ENCODE assay signal across 8 cellular contexts in the genomic region with DNA sequence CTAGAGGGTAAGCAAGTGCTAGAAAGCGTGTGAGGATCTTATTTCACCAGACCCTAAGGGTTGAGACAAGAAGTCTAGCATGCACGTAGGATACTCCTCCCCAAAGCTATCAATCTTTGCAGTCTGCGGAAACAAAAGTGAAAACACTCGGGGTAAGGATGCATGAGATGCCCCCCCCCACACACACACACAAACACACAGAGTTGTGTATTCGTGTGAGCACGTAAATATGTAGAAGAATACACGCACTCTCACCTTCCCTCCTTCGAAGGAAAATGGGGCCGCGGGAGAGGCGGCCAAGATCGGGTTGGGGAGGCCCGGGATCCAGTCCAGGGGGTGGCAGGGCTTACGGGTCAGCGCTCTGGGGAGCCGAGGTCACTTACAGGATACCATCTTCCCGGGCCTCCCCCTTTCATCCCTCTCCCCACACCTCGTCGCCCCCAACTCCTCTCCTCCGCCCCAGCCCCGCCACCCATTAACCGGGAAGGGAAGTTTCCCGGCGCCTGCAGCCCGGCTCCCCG. TPM values are rescaled to one million over a fixed set of nuclear protein-coding genes. Genes with fewer than 3 reads are reported as not detected.
DNase-seq lines count a peak whose midpoint lies in the region; ATAC-seq and TF ChIP-seq lines count a peak whose summit lies in the region.

No MANE protein-coding gene starts in this region.

- H3K9me3 Mint-ChIP-seq in CD8-positive, alpha-beta T cell, result no peaks in the 10 kb centered on the region
- H3K9me3 Mint-ChIP-seq in T-helper 2 cell treated with Interferon-gamma antibody and Interleukin-4, amounts not matched to agents 5 μg/mL and 100 μg/mL, for 36 hours, result peaks cover 6% of the 10 kb centered on the region

- H3K27me3 Mint-ChIP-seq in CD8-positive, alpha-beta T cell (ENCODE audit: low read depth), result no peaks in the 10 kb centered on the region
- no peaks in the 10 kb centered on the region for H3K27me3 Mint-ChIP-seq in T-helper 2 cell treated with Interferon-gamma antibody and Interleukin-4, amounts not matched to agents 5 μg/mL and 100 μg/mL, for 36 hours (ENCODE audit: low read depth)

- no peaks in the 10 kb centered on the region for H3K27me3 ChIP-seq in CD8-positive, alpha-beta T cell (ENCODE audit: insufficient read depth, low read length)
- H3K27me3 ChIP-seq in muscle layer of colon (ENCODE audit: control insufficient read depth in 1 of 2, insufficient read depth in 2 of 2, low read length in 2 of 2), result no peaks in the 10 kb centered on the region

- intact Hi-C loops in CD8-positive, alpha-beta T cell (cut with DNase I, micrococcal nuclease), result loop anchor here (1.0 to 5.0 kb wide), 5 partner anchors 37 to 247 kb away; partner anchors contain the start of genes CCNY (in 2 of the 2) and CREM (in 2 of the 2)

- peak overlapping the region; percentile 29 for H3K9ac ChIP-seq in muscle layer of colon (ENCODE audit: low read length)

- no peaks in the 10 kb centered on the region for H3K36me3 ChIP-seq in CD8-positive, alpha-beta T cell (ENCODE audit: insufficient read depth, low read length)
- H3K36me3 ChIP-seq in muscle layer of colon (ENCODE audit: insufficient read depth, low read length), result no peaks in the 10 kb centered on the region

- POLR2A ChIA-PET in CD8-positive, alpha-beta T cell (lab: Charles Lee), result interaction anchor here (0.8 to 3.4 kb wide), 7 partner anchors 9 to 194 kb away, joined by 3 to 30 read pairs (median 3); partner anchors contain the start of gene CREM

- peak overlapping the region; percentile 94 for H3K27ac ChIP-seq in CD8-positive, alpha-beta T cell (ENCODE audit: low read depth, low read length)
- peak overlapping the region; percentile 74 for H3K27ac ChIP-seq in muscle layer of colon (ENCODE audit: low read depth, low read length)

- H3K4me1 Mint-ChIP-seq in CD8-positive, alpha-beta T cell (ENCODE audit: low read depth), result peaks cover 50% of the 10 kb centered on the region
- peaks cover 34% of the 10 kb centered on the region for H3K4me1 Mint-ChIP-seq in T-helper 2 cell treated with Interferon-gamma antibody and Interleukin-4, amounts not matched to agents 5 μg/mL and 100 μg/mL, for 36 hours (ENCODE audit: low read depth)

- TF ChIP-seq CTCF in CD8-positive, alpha-beta T cell (IDR thresholded peaks at IDR 0.05), result no peak
- no peak for TF ChIP-seq CTCF in epithelial cell of esophagus (IDR thresholded peaks at IDR 0.05; ENCODE audit: insufficient read depth, low read depth, low read length, missing control alignments)

- H3K36me3 Mint-ChIP-seq in CD8-positive, alpha-beta T cell, result peaks cover 20% of the 10 kb centered on the region
- peaks cover 9% of the 10 kb centered on the region for H3K36me3 Mint-ChIP-seq in T-helper 2 cell treated with Interferon-gamma antibody and Interleukin-4, amounts not matched to agents 5 μg/mL and 100 μg/mL, for 36 hours (ENCODE audit: low read depth)

- H3K4me3 Mint-ChIP-seq in CD8-positive, alpha-beta T cell, result peak overlapping the region; percentile 97
- peak overlapping the region; percentile 97 for H3K4me3 Mint-ChIP-seq in T-helper 2 cell treated with Interferon-gamma antibody and Interleukin-4, amounts not matched to agents 5 μg/mL and 100 μg/mL, for 36 hours

- peak in 2 of 7 experiments; percentile 0 to 29 for DNase-seq in CD8-positive, alpha-beta T cell
- no peak for DNase-seq in T-helper 2 cell treated with Interferon-gamma antibody and Interleukin-4, amounts not matched to agents 5 μg/mL and 100 μg/mL, for 36 hours (ENCODE audit: low spot score)
- peak; percentile 5 for DNase-seq in epithelial cell of esophagus (ENCODE audit: low read depth)
- DNase-seq in A172 (ENCODE audit: low spot score), result no peak

- ATAC-seq in CD8-positive, alpha-beta T cell, result peak; percentile 33
- ATAC-seq in GM19035 (IDR thresholded peaks at IDR 0.05; ENCODE audit: unreplicated experiment), result peak; percentile 26
- ATAC-seq in HG03135 (IDR thresholded peaks at IDR 0.05; ENCODE audit: unreplicated experiment), result peak; percentile 37
- ATAC-seq in HG02763 (IDR thresholded peaks at IDR 0.05; ENCODE audit: unreplicated experiment), result no peak

- H3K4me3 ChIP-seq in CD8-positive, alpha-beta T cell (ENCODE audit: low read depth, low read length), result peak overlapping the region; percentile 86
- H3K4me3 ChIP-seq in epithelial cell of esophagus (ENCODE audit: low read length) (peak overlapping the region; percentile 83), muscle layer of colon (ENCODE audit: low read depth in 1 of 2, low read length in 2 of 2) (peak overlapping the region; percentile 61 to 82)

- H3K4me1 ChIP-seq in CD8-positive, alpha-beta T cell (ENCODE audit: insufficient read depth, low read length), result peaks cover 38% of the 10 kb centered on the region
- peaks cover 20% of the 10 kb centered on the region for H3K4me1 ChIP-seq in muscle layer of colon (ENCODE audit: insufficient read depth, low read length)

- CTCF ChIA-PET in CD8-positive, alpha-beta T cell (lab: Charles Lee), result interaction anchor here (1.2 kb wide), 1 partner anchor 150 kb away, joined by 3 read pairs; no protein-coding TSS in a partner anchor

- H3K9me3 ChIP-seq in CD8-positive, alpha-beta T cell (ENCODE audit: low read length), result no peaks in the 10 kb centered on the region
- H3K9me3 ChIP-seq in muscle layer of colon (ENCODE audit: low read length), result no peaks in the 10 kb centered on the region

- peak overlapping the region; percentile 94 for H3K27ac Mint-ChIP-seq in CD8-positive, alpha-beta T cell
- peak overlapping the region; percentile 95 for H3K27ac Mint-ChIP-seq in T-helper 2 cell treated with Interferon-gamma antibody and Interleukin-4, amounts not matched to agents 5 μg/mL and 100 μg/mL, for 36 hours

RNA-seq across cellular contexts. Expression of gene CUL2, which starts 0.4 kb away (rescaled TPM):
- 10 to 100 TPM; 43.8 to 47.1 TPM for total RNA-seq in CD8-positive, alpha-beta T cell
- 38.9 and 42.7 TPM in 2 replicates for total RNA-seq in A172 (2014; rRNA removed; shearing (Covaris generic))

RNA-seq across cellular contexts. Expression of gene CREM, which starts 36.9 kb away (rescaled TPM):
- 100 to 1,000 TPM; 129 to 142 TPM for total RNA-seq in CD8-positive, alpha-beta T cell
- 44.8 and 47.3 TPM in 2 replicates for total RNA-seq in A172 (2014; rRNA removed; shearing (Covaris generic))
